In the genomic region with DNA sequence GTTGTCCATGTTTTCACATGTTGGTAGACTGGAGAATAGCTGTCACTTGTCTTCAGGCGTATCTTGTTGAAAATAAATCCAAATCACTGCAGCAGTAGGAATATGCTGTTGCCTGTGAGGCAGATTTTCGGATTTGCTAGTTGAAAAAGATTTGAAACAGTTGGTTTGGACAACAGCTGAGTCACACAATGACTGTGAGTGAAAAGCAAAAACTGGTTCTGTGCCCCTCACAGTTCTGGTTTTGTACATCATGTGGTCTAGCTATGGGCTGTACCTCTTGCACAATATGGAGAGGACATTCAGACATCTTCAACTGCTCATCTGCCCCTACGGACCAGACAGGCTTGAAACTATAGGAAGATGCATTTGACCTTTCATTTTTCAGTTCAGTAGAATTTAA, we compare ENCODE assay signal across 8 cellular contexts. TPM values are rescaled to one million over a fixed set of nuclear protein-coding genes. Genes with fewer than 3 reads are reported as not detected.
DNase-seq lines count a peak whose midpoint lies in the region; ATAC-seq and TF ChIP-seq lines count a peak whose summit lies in the region.

No MANE protein-coding gene starts in this region.

- H3K9me3 Mint-ChIP-seq in activated T-cell treated with anti-CD3 and anti-CD28 coated beads, Interleukin-2, amount 50 U/mL, for 4 hours: no peaks in the 10 kb centered on the region
- no peaks in the 10 kb centered on the region for H3K9me3 Mint-ChIP-seq in activated T-helper 1 cell treated with anti-CD3 and anti-CD28 coated beads, Interleukin-12 subunit alpha, Interleukin-12 subunit beta, Interleukin-2, Interleukin-4 antibody, amounts not matched to agents 30 ng/mL and 10 ng/mL and 1 ng/mL, durations not matched to agents 14 hours and 24 hours and 36 hours

- peak overlapping the region; percentile 91 for H3K27ac Mint-ChIP-seq in activated T-helper 1 cell treated with anti-CD3 and anti-CD28 coated beads, Interleukin-12 subunit alpha, Interleukin-12 subunit beta, Interleukin-2, Interleukin-4 antibody, amounts not matched to agents 30 ng/mL and 10 ng/mL and 1 ng/mL, durations not matched to agents 14 hours and 24 hours and 36 hours

- H3K4me1 Mint-ChIP-seq in activated T-cell treated with anti-CD3 and anti-CD28 coated beads, Interleukin-2, amount 50 U/mL, for 4 hours (ENCODE audit: low read depth): peaks cover 55% of the 10 kb centered on the region
- peaks cover 56% of the 10 kb centered on the region for H3K4me1 Mint-ChIP-seq in activated T-helper 1 cell treated with anti-CD3 and anti-CD28 coated beads, Interleukin-12 subunit alpha, Interleukin-12 subunit beta, Interleukin-2, Interleukin-4 antibody, amounts not matched to agents 30 ng/mL and 10 ng/mL and 1 ng/mL, durations not matched to agents 14 hours and 24 hours and 36 hours (ENCODE audit: low read depth)

- peak overlapping the region; percentile 100 for H3K9ac ChIP-seq in smooth muscle cell (ENCODE audit: low read depth)

- H3K4me3 ChIP-seq in right cardiac atrium (ENCODE audit: low read length): peak overlapping the region; percentile 94
- H3K4me3 ChIP-seq in smooth muscle cell: peak overlapping the region; percentile 99

- POLR2A ChIA-PET in GM10248 (lab: Yijun Ruan, JAX): interaction anchor here (1.1 kb wide), 1 partner anchor 18 kb away, joined by 3 read pairs; no protein-coding TSS in a partner anchor

- 12% methylated on average over 3 of the region's 3 CpGs for WGBS in right cardiac atrium
- WGBS in smooth muscle cell (ENCODE audit: low lambda C conversion rate): 16% methylated on average over 3 of the region's 3 CpGs

- H2AFZ ChIP-seq in smooth muscle cell (ENCODE audit: low read depth): no peak overlapping the region

- H3K4me2 ChIP-seq in smooth muscle cell: peak overlapping the region; percentile 88

- intact Hi-C loops in activated T-helper 1 cell treated with anti-CD3 and anti-CD28 coated beads, Interleukin-12 subunit alpha, Interleukin-12 subunit beta, Interleukin-2, Interleukin-4 antibody, amounts not matched to agents 30 ng/mL and 10 ng/mL and 1 ng/mL, durations not matched to agents 14 hours and 24 hours and 36 hours (cut with micrococcal nuclease): loop anchor here (10.0 kb wide), 1 partner anchor 320 kb away; no protein-coding TSS in a partner anchor
- intact Hi-C loops in right cardiac atrium (cut with DNase I): loop anchor here in 1 of 4 donors (10.0 kb wide), 1 partner anchor 330 kb away; no protein-coding TSS in a partner anchor
- intact Hi-C loops in posterior vena cava (cut with DNase I): loop anchor here in 1 of 2 donors (5.0 kb wide), 1 partner anchor 423 kb away; no protein-coding TSS in a partner anchor

- H3K9me3 ChIP-seq in right cardiac atrium (ENCODE audit: control insufficient read depth, low read length): no peaks in the 10 kb centered on the region
- H3K9me3 ChIP-seq in smooth muscle cell (replicated peaks; ENCODE audit: low read depth): no peaks in the 10 kb centered on the region

- H3K27me3 ChIP-seq in right cardiac atrium (ENCODE audit: control insufficient read depth, insufficient read depth) (no peaks in the 10 kb centered on the region), smooth muscle cell (ENCODE audit: low read depth) (no peaks in the 10 kb centered on the region)

- no peaks in the 10 kb centered on the region for H3K36me3 ChIP-seq in smooth muscle cell (ENCODE audit: low read depth)

- H3K27me3 Mint-ChIP-seq in activated T-cell treated with anti-CD3 and anti-CD28 coated beads, Interleukin-2, amount 50 U/mL, for 4 hours (ENCODE audit: low read depth): no peaks in the 10 kb centered on the region
- H3K27me3 Mint-ChIP-seq in activated T-helper 1 cell treated with anti-CD3 and anti-CD28 coated beads, Interleukin-12 subunit alpha, Interleukin-12 subunit beta, Interleukin-2, Interleukin-4 antibody, amounts not matched to agents 30 ng/mL and 10 ng/mL and 1 ng/mL, durations not matched to agents 14 hours and 24 hours and 36 hours (ENCODE audit: insufficient read depth): no peaks in the 10 kb centered on the region

- H3F3A ChIP-seq in smooth muscle cell (ENCODE audit: low read depth): peaks cover 23% of the 10 kb centered on the region

- TF ChIP-seq CTCF in smooth muscle cell (IDR thresholded peaks at IDR 0.05; ENCODE audit: borderline replicate concordance, insufficient read depth, poor library complexity, severe bottlenecking) (no peak), GM10248 (IDR thresholded peaks at IDR 0.05; ENCODE audit: control extremely low read depth, extremely low read depth, low read depth, missing control alignments) (no peak)

- peaks cover 79% of the 10 kb centered on the region for H4K20me1 ChIP-seq in smooth muscle cell (ENCODE audit: low read depth)

- H3K36me3 Mint-ChIP-seq in activated T-cell treated with anti-CD3 and anti-CD28 coated beads, Interleukin-2, amount 50 U/mL, for 4 hours (ENCODE audit: insufficient read depth): peaks cover 30% of the 10 kb centered on the region
- peaks cover 40% of the 10 kb centered on the region for H3K36me3 Mint-ChIP-seq in activated T-helper 1 cell treated with anti-CD3 and anti-CD28 coated beads, Interleukin-12 subunit alpha, Interleukin-12 subunit beta, Interleukin-2, Interleukin-4 antibody, amounts not matched to agents 30 ng/mL and 10 ng/mL and 1 ng/mL, durations not matched to agents 14 hours and 24 hours and 36 hours (ENCODE audit: low read depth)

- CTCF ChIA-PET in GM10248 (lab: Yijun Ruan, JAX): interaction anchor here (1.3 to 1.6 kb wide), 2 partner anchors 15 to 81 kb away, joined by 4 to 10 read pairs; a partner anchor contains a TSS

- H3K4me1 ChIP-seq in right cardiac atrium (ENCODE audit: control insufficient read depth, insufficient read depth, low read length) (peaks cover 34% of the 10 kb centered on the region), smooth muscle cell (ENCODE audit: low read depth) (peaks cover 55% of the 10 kb centered on the region)

- ATAC-seq in activated T-cell treated with anti-CD3 and anti-CD28 coated beads, Interleukin-2, amount 50 U/mL, for 4 hours: peak in 1 of 2 donors; percentile 24
- ATAC-seq in right cardiac atrium: no peak

- peaks cover 84% of the 10 kb centered on the region for H3K79me2 ChIP-seq in smooth muscle cell (ENCODE audit: low read depth)

- peak overlapping the region; percentile 98 for H3K4me3 Mint-ChIP-seq in activated T-cell treated with anti-CD3 and anti-CD28 coated beads, Interleukin-2, amount 50 U/mL, for 4 hours
- H3K4me3 Mint-ChIP-seq in activated T-helper 1 cell treated with anti-CD3 and anti-CD28 coated beads, Interleukin-12 subunit alpha, Interleukin-12 subunit beta, Interleukin-2, Interleukin-4 antibody, amounts not matched to agents 30 ng/mL and 10 ng/mL and 1 ng/mL, durations not matched to agents 14 hours and 24 hours and 36 hours: peak overlapping the region; percentile 97

- peak overlapping the region; percentile 100 for H3K27ac ChIP-seq in right cardiac atrium (ENCODE audit: low read length)
- H3K27ac ChIP-seq in smooth muscle cell (ENCODE audit: low read depth): peak overlapping the region; percentile 96

- no peak for DNase-seq in activated T-cell treated with anti-CD3 and anti-CD28 coated beads, Interleukin-2, amount 50 U/mL, for 4 hours
- DNase-seq in activated T-cell treated with anti-CD3 and anti-CD28 coated beads, Interleukin-2, amount 50 U/mL, for 1 hour: no peak
- DNase-seq in activated T-helper 1 cell treated with anti-CD3 and anti-CD28 coated beads, Interleukin-12 subunit alpha, Interleukin-12 subunit beta, Interleukin-2, Interleukin-4 antibody, amounts not matched to agents 30 ng/mL and 10 ng/mL and 1 ng/mL, durations not matched to agents 14 hours and 24 hours and 36 hours (ENCODE audit: low spot score): no peak
- DNase-seq in right cardiac atrium (peak in 1 of 3 donors; percentile 3), smooth muscle cell (lab: John Stamatoyannopoulos, UW; ENCODE audit: unreplicated experiment) (no peak), SHP77 treated with DMSO at 0.1 percent for 48 hours (lab: John Stamatoyannopoulos, UW) (no peak), posterior vena cava (ENCODE audit: low spot score) (no peak), GM10248 (ENCODE audit: extremely low spot score) (no peak)

RNA-seq across cellular contexts. Expression of a gene that starts 1.8 kb away (rescaled TPM):
- 100 to 1,000 TPM; 404 to 411 (median 408) TPM for total RNA-seq in activated T-cell treated with anti-CD3 and anti-CD28 coated beads, Interleukin-2, amount 50 U/mL, for 4 hours
- total RNA-seq in activated T-helper 1 cell treated with anti-CD3 and anti-CD28 coated beads, Interleukin-12 subunit alpha, Interleukin-12 subunit beta, Interleukin-2, Interleukin-4 antibody, amounts not matched to agents 30 ng/mL and 10 ng/mL and 1 ng/mL, durations not matched to agents 14 hours and 24 hours and 36 hours: 404 TPM in 2 replicates
- 100 to 1,000 TPM; 299 to 395 (median 364) TPM for total RNA-seq in right cardiac atrium
- 340 TPM for polyA plus RNA-seq in right cardiac atrium
- total RNA-seq in smooth muscle cell: 209 and 237 TPM in 2 replicates
- 615 and 698 TPM in 2 replicates for polyA plus RNA-seq in smooth muscle cell
- 100 to 1,000 TPM; 300 to 342 TPM for total RNA-seq in posterior vena cava

RNA-seq across cellular contexts. Expression of a gene that starts 18.8 kb away (rescaled TPM):
- total RNA-seq in activated T-cell treated with anti-CD3 and anti-CD28 coated beads, Interleukin-2, amount 50 U/mL, for 4 hours: 10 to 100 TPM; 41.0 to 41.9 (median 41.7) TPM
- 27.7 and 30.7 TPM in 2 replicates for total RNA-seq in activated T-helper 1 cell treated with anti-CD3 and anti-CD28 coated beads, Interleukin-12 subunit alpha, Interleukin-12 subunit beta, Interleukin-2, Interleukin-4 antibody, amounts not matched to agents 30 ng/mL and 10 ng/mL and 1 ng/mL, durations not matched to agents 14 hours and 24 hours and 36 hours
- 1 to 10 TPM; 6.3 to 8.6 (median 7.4) TPM for total RNA-seq in right cardiac atrium
- polyA plus RNA-seq in right cardiac atrium: 7.9 TPM
- 5.2 and 7.6 TPM in 2 replicates for total RNA-seq in smooth muscle cell
- 18.7 and 31.1 TPM in 2 replicates for polyA plus RNA-seq in smooth muscle cell
- 1 to 10 TPM; 7.8 to 8.0 TPM for total RNA-seq in posterior vena cava

RNA-seq across cellular contexts. Expression of a gene that starts 24.8 kb away (rescaled TPM):
- total RNA-seq in activated T-cell treated with anti-CD3 and anti-CD28 coated beads, Interleukin-2, amount 50 U/mL, for 4 hours: 10 to 100 TPM; 82.3 to 93.0 (median 89.5) TPM
- 53.3 and 61.7 TPM in 2 replicates for total RNA-seq in activated T-helper 1 cell treated with anti-CD3 and anti-CD28 coated beads, Interleukin-12 subunit alpha, Interleukin-12 subunit beta, Interleukin-2, Interleukin-4 antibody, amounts not matched to agents 30 ng/mL and 10 ng/mL and 1 ng/mL, durations not matched to agents 14 hours and 24 hours and 36 hours
- total RNA-seq in right cardiac atrium: 10 to 100 TPM; 51.6 to 56.5 (median 52.8) TPM
- polyA plus RNA-seq in right cardiac atrium: 103 TPM
- total RNA-seq in smooth muscle cell: 72.8 and 83.4 TPM in 2 replicates
- polyA plus RNA-seq in smooth muscle cell: 169 and 178 TPM in 2 replicates
- 10 to 100 TPM; 30.0 to 30.9 TPM for total RNA-seq in posterior vena cava

RNA-seq across cellular contexts. Expression of a gene that starts 55.8 kb away (rescaled TPM):
- 100 to 1,000 TPM; 219 to 248 (median 242) TPM for total RNA-seq in activated T-cell treated with anti-CD3 and anti-CD28 coated beads, Interleukin-2, amount 50 U/mL, for 4 hours
- 201 and 202 TPM in 2 replicates for total RNA-seq in activated T-helper 1 cell treated with anti-CD3 and anti-CD28 coated beads, Interleukin-12 subunit alpha, Interleukin-12 subunit beta, Interleukin-2, Interleukin-4 antibody, amounts not matched to agents 30 ng/mL and 10 ng/mL and 1 ng/mL, durations not matched to agents 14 hours and 24 hours and 36 hours
- total RNA-seq in right cardiac atrium: 100 to 1,000 TPM; 151 to 202 (median 169) TPM
- polyA plus RNA-seq in right cardiac atrium: 315 TPM
- 165 and 205 TPM in 2 replicates for total RNA-seq in smooth muscle cell
- 460 and 465 TPM in 2 replicates for polyA plus RNA-seq in smooth muscle cell
- total RNA-seq in posterior vena cava: 100 to 1,000 TPM; 220 to 234 TPM
